In genomic region chr17:38705803-38706624, GRCh38 we compare ENCODE assay signal across 8 cellular contexts. TPM values are rescaled to one million over a fixed set of nuclear protein-coding genes. Genes with fewer than 3 reads are reported as not detected.
DNase-seq lines count a peak whose midpoint lies in the region; ATAC-seq and FAIRE-seq lines count a peak whose summit lies in the region.

No MANE protein-coding gene starts in this region.

- H3K27me3 ChIP-seq in layer of hippocampus (ENCODE audit: control insufficient read depth, insufficient read depth, low read length), result no peaks in the 10 kb centered on the region

- FAIRE-seq in HTR-8/SVneo (lab: Jason Lieb, UNC), result no peak

- peak; percentile 43 for DNase-seq in AG20443 (ENCODE audit: low spot score)
- DNase-seq in HTR-8/SVneo (ENCODE audit: insufficient read length, low spot score), result peak; percentile 80
- peak; percentile 7 for DNase-seq in T follicular helper cell (ENCODE audit: low read depth)
- peak; percentile 54 for DNase-seq in cerebellum (ENCODE audit: low spot score)
- peak; percentile 39 for DNase-seq in stimulated activated CD8-positive, alpha-beta memory T cell treated with anti-CD3 and anti-CD28 coated beads, Interleukin-12 subunit alpha, Interleukin-12 subunit beta, amount 100 ng/mL, for 4 hours (ENCODE audit: low read depth)

- no peak for ATAC-seq in HG03097 (IDR thresholded peaks at IDR 0.05; ENCODE audit: low FRiP score, unreplicated experiment)
- ATAC-seq in HG02588 (IDR thresholded peaks at IDR 0.05; ENCODE audit: unreplicated experiment), result no peak

- peak overlapping the region; percentile 77 for H3K27ac ChIP-seq in layer of hippocampus (ENCODE audit: low read depth, low read length)

RNA-seq across cellular contexts. Expression of gene MLLT6, which starts 0.9 kb away (rescaled TPM):
- 44.0 TPM for total RNA-seq in cerebellum

RNA-seq across cellular contexts. Expression of gene CISD3, which starts 24.1 kb away (rescaled TPM):
- 0.91 TPM for total RNA-seq in cerebellum

RNA-seq across cellular contexts. Expression of gene EPOP, which starts 31.3 kb away (rescaled TPM):
- total RNA-seq in cerebellum, result 0.82 TPM

RNA-seq across cellular contexts. Expression of gene PCGF2, which starts 42.1 kb away (rescaled TPM):
- 6.4 TPM for total RNA-seq in cerebellum

RNA-seq across cellular contexts. Expression of gene PSMB3, which starts 46.5 kb away (rescaled TPM):
- total RNA-seq in cerebellum, result 73.9 TPM

Comparison
In these comparisons a context has a peak if more than half of its experiments do, and no peak if none do; other contexts are left out.
1. DNase-seq: peak in every context shown above with its lines; median percentile 80 in HTR-8/SVneo; 54 in cerebellum; 43 in AG20443; 39 in stimulated activated CD8-positive, alpha-beta memory T cell treated with anti-CD3 and anti-CD28 coated beads, Interleukin-12 subunit alpha, Interleukin-12 subunit beta, amount 100 ng/mL, for 4 hours; 7 in T follicular helper cell.